15 cellular contexts compared by ENCODE assay signal in the genomic region with DNA sequence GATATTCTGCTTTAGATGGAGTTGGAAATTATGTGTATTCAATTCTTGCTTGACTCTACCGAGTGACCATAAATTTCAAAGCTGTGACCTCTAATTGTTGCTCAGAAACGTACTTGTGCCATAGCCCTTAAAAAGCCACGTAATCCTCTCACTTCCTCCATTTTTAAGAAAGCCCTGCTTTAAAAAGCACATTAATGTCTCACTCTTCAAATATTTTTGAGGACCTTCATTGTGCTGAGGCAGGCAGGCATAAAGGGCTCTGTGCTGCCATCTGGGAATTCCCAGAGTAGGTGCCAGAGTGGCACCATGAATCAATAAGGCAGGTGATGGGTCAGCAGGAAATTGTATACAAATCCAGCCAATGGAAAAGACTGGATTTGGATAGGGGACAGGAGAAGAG.
"Had no signal": no experiment of that assay in that cellular context is flagged by ENCODE, and none has a peak within 500 bp of the region (broad histone marks: within the 10 kb centered on the region; RNA-seq: fewer than 3 reads in every experiment).

No MANE protein-coding gene starts in this region.

- DNase-seq: activated CD4-positive, alpha-beta T cell treated with anti-CD3 and anti-CD28 coated beads for 1 hour; activated CD8-positive, alpha-beta memory T cell treated with anti-CD3 and anti-CD28 coated beads, Interleukin-2, amount 50 U/mL, for 48 hours; activated CD8-positive, alpha-beta T cell treated with anti-CD3 and anti-CD28 coated beads for 36 hours; activated naive CD4-positive, alpha-beta T cell treated with Interleukin-2 at 50 U/mL for 16 hours; activated naive CD8-positive, alpha-beta T cell treated with anti-CD3 and anti-CD28 coated beads, Interleukin-2, amount 50 U/mL, for 24 hours; esophagus squamous epithelium; foreskin fibroblast; glutamatergic neuron; left cardiac atrium; naive B cell; retina; stimulated activated CD4-positive, alpha-beta T cell treated with anti-CD3 and anti-CD28 coated beads, Interleukin-15, amount 100 ng/mL, for 24 hours; stimulated activated CD4-positive, alpha-beta T cell treated with anti-CD3 and anti-CD28 coated beads, Interleukin-4, amount 100 ng/mL, for 4 hours; stimulated activated naive CD8-positive, alpha-beta T cell treated with anti-CD3 and anti-CD28 coated beads, Interleukin-15, amount 100 ng/mL, for 72 hours; testis had no signal

- ATAC-seq: activated CD8-positive, alpha-beta T cell treated with anti-CD3 and anti-CD28 coated beads for 36 hours; activated naive CD8-positive, alpha-beta T cell treated with anti-CD3 and anti-CD28 coated beads, Interleukin-2, amount 50 U/mL, for 24 hours; left cardiac atrium; stimulated activated naive CD8-positive, alpha-beta T cell treated with anti-CD3 and anti-CD28 coated beads, Interleukin-15, amount 100 ng/mL, for 72 hours had no signal
